In genomic region chr12:49687941-49688340, GRCh38 we compare ENCODE assay signal across 1 cellular context.
TF ChIP-seq lines count a peak whose summit lies in the region.

No MANE protein-coding gene starts in this region.

TF ChIP-seq in HCT116, 20 proteins besides CTCF, POLR2A, EP300 and RAD21 (continued from another document):
- TF ChIP-seq YY1 (IDR thresholded peaks at IDR 0.05; ENCODE audit: extremely low read depth, insufficient replicate concordance, low read depth, low read length) (no peak), EZH2 (IDR thresholded peaks at IDR 0.05) (no peak), JUND (IDR thresholded peaks at IDR 0.05) (no peak), POLR2AphosphoS5 (IDR thresholded peaks at IDR 0.05; ENCODE audit: low read depth, low read length) (no peak), ZBTB33 (IDR thresholded peaks at IDR 0.05; ENCODE audit: extremely low read depth, insufficient replicate concordance, low read length) (no peak), ATF3 (IDR thresholded peaks at IDR 0.05) (no peak), TCF7L2 (IDR thresholded peaks at IDR 0.05; ENCODE audit: borderline replicate concordance, extremely low read depth, insufficient read depth, insufficient read length) (no peak), SIN3A (IDR thresholded peaks at IDR 0.05; ENCODE audit: low read depth) (no peak), FOSL1 (IDR thresholded peaks at IDR 0.05; ENCODE audit: low read depth) (no peak), CEBPB (IDR thresholded peaks at IDR 0.05; ENCODE audit: low read depth) (no peak)
- TF ChIP-seq, protein P1, sequence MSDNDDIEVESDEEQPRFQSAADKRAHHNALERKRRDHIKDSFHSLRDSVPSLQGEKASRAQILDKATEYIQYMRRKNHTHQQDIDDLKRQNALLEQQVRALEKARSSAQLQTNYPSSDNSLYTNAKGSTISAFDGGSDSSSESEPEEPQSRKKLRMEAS (IDR thresholded peaks at IDR 0.05): no peak
TF ChIP-seq in HCT116: peak in this region for 0.
